Comparison of ENCODE assay signal across 1 cellular context in the genomic region with DNA sequence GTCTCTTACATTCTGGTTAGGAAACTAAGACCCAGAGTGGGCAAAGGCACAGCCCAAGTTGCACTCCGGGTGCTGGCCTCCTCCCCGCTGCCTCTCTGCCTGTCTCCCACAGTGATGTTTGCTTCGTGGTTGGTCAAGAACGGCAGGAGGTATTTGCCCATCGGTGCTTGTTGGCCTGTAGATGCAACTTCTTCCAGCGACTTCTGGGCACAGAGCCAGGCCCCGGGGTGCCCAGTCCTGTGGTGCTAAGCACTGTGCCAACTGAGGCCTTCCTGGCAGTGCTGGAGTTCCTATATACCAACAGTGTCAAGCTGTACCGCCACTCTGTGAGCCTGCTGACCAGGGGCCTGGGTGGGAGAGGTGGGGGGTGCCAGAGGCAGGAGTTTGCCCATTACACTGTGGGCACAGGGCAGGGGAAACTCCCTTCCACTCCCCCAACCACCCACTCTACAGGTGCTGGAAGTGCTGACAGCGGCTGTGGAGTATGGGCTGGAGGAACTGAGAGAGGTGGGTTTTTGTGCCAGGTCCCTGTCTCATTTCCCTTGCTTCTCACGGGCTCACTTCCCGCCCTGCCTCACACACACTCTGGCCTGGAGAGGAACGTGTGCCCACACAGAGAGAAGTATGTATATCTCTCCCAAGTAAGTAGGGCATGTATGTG.
TF ChIP-seq lines count a peak whose summit lies in the region.

No MANE protein-coding gene starts in this region.

TF ChIP-seq in SK-N-SH, 30 proteins besides CTCF, POLR2A, EP300 and RAD21 (continued from another document):
- TF ChIP-seq, protein P1, sequence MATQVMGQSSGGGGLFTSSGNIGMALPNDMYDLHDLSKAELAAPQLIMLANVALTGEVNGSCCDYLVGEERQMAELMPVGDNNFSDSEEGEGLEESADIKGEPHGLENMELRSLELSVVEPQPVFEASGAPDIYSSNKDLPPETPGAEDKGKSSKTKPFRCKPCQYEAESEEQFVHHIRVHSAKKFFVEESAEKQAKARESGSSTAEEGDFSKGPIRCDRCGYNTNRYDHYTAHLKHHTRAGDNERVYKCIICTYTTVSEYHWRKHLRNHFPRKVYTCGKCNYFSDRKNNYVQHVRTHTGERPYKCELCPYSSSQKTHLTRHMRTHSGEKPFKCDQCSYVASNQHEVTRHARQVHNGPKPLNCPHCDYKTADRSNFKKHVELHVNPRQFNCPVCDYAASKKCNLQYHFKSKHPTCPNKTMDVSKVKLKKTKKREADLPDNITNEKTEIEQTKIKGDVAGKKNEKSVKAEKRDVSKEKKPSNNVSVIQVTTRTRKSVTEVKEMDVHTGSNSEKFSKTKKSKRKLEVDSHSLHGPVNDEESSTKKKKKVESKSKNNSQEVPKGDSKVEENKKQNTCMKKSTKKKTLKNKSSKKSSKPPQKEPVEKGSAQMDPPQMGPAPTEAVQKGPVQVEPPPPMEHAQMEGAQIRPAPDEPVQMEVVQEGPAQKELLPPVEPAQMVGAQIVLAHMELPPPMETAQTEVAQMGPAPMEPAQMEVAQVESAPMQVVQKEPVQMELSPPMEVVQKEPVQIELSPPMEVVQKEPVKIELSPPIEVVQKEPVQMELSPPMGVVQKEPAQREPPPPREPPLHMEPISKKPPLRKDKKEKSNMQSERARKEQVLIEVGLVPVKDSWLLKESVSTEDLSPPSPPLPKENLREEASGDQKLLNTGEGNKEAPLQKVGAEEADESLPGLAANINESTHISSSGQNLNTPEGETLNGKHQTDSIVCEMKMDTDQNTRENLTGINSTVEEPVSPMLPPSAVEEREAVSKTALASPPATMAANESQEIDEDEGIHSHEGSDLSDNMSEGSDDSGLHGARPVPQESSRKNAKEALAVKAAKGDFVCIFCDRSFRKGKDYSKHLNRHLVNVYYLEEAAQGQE (IDR thresholded peaks at IDR 0.05; ENCODE audit: low read depth, low read length), result no peak
- TF ChIP-seq USF1 (IDR thresholded peaks at IDR 0.05; ENCODE audit: borderline replicate concordance, low read depth), result no peak
- no peak for TF ChIP-seq YY1 (IDR thresholded peaks at IDR 0.05; ENCODE audit: low read depth)
- TF ChIP-seq RXRA (IDR thresholded peaks at IDR 0.05; ENCODE audit: borderline replicate concordance, low read depth), result no peak
- TF ChIP-seq, protein P2, sequence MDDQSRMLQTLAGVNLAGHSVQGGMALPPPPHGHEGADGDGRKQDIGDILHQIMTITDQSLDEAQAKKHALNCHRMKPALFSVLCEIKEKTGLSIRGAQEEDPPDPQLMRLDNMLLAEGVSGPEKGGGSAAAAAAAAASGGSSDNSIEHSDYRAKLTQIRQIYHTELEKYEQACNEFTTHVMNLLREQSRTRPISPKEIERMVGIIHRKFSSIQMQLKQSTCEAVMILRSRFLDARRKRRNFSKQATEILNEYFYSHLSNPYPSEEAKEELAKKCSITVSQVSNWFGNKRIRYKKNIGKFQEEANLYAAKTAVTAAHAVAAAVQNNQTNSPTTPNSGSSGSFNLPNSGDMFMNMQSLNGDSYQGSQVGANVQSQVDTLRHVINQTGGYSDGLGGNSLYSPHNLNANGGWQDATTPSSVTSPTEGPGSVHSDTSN (IDR thresholded peaks at IDR 0.05), result peak; percentile 14; the same call in 1 of the 2 replicates
- TF ChIP-seq ZBTB33 (IDR thresholded peaks at IDR 0.05; ENCODE audit: borderline replicate concordance, low read depth), result no peak
- no peak; the same call in none of the 2 replicates for TF ChIP-seq POLR2AphosphoS5 (IDR thresholded peaks at IDR 0.05; ENCODE audit: low read depth, low read length)
- TF ChIP-seq TCF12 (IDR thresholded peaks at IDR 0.05), result peak; percentile 57; the same call in 1 of the 2 replicates
- no peak for TF ChIP-seq CHD2 (IDR thresholded peaks at IDR 0.05; ENCODE audit: low read length, partially characterized antibody)
- no peak for TF ChIP-seq ELF1 (IDR thresholded peaks at IDR 0.05)
- TF ChIP-seq, protein P3, sequence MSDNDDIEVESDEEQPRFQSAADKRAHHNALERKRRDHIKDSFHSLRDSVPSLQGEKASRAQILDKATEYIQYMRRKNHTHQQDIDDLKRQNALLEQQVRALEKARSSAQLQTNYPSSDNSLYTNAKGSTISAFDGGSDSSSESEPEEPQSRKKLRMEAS (IDR thresholded peaks at IDR 0.05; ENCODE audit: low read depth), result peak; percentile 32
- TF ChIP-seq MEF2A (IDR thresholded peaks at IDR 0.05; ENCODE audit: borderline replicate concordance, low read depth), result no peak
- no peak for TF ChIP-seq USF2 (IDR thresholded peaks at IDR 0.05; ENCODE audit: borderline replicate concordance, low read depth, low read length)
- no peak for TF ChIP-seq RFX5 (IDR thresholded peaks at IDR 0.05; ENCODE audit: low read length)
- TF ChIP-seq GABPA (IDR thresholded peaks at IDR 0.05; ENCODE audit: low read depth), result no peak
- no peak for TF ChIP-seq FOSL2 (IDR thresholded peaks at IDR 0.05; ENCODE audit: borderline replicate concordance, low read depth)
- TF ChIP-seq JUND (IDR thresholded peaks at IDR 0.05), result no peak
- no peak for TF ChIP-seq SMC3 (IDR thresholded peaks at IDR 0.05; ENCODE audit: low read depth, low read length)
- TF ChIP-seq NFIC (IDR thresholded peaks at IDR 0.05; ENCODE audit: borderline replicate concordance), result peak; percentile 92
- no peak for TF ChIP-seq EZH2phosphoT487 (IDR thresholded peaks at IDR 0.05; ENCODE audit: borderline replicate concordance, low read depth)
- TF ChIP-seq SIN3A (IDR thresholded peaks at IDR 0.05; ENCODE audit: borderline replicate concordance, low read depth, low read length), result no peak
- TF ChIP-seq TAF1 (IDR thresholded peaks at IDR 0.05; ENCODE audit: borderline replicate concordance, low read depth, low read length), result no peak
TF ChIP-seq in SK-N-SH: peak in this region for 4.
